Comparison of ENCODE assay signal across 18 cellular contexts in genomic region chr1:162868972-162869371, GRCh38. TPM values are rescaled to one million over a fixed set of nuclear protein-coding genes. Genes with fewer than 3 reads are reported as not detected.
DNase-seq lines count a peak whose midpoint lies in the region; ATAC-seq and TF ChIP-seq lines count a peak whose summit lies in the region.
"Had no signal": no experiment of that assay in that cellular context is flagged by ENCODE, and none has a peak within 500 bp of the region (broad histone marks: within the 10 kb centered on the region; RNA-seq: fewer than 3 reads in every experiment).

No MANE protein-coding gene starts in this region.

- H3K4me1 Mint-ChIP-seq in activated T-helper 1 cell treated with anti-CD3 and anti-CD28 coated beads, Interleukin-12 subunit alpha, Interleukin-12 subunit beta, Interleukin-2, Interleukin-4 antibody, amounts not matched to agents 30 ng/mL and 10 ng/mL and 1 ng/mL, durations not matched to agents 14 hours and 24 hours and 36 hours (ENCODE audit: low read depth): no peaks in the 10 kb centered on the region

- H3K9me3 Mint-ChIP-seq in activated T-helper 1 cell treated with anti-CD3 and anti-CD28 coated beads, Interleukin-12 subunit alpha, Interleukin-12 subunit beta, Interleukin-2, Interleukin-4 antibody, amounts not matched to agents 30 ng/mL and 10 ng/mL and 1 ng/mL, durations not matched to agents 14 hours and 24 hours and 36 hours: no peaks in the 10 kb centered on the region

- intact Hi-C loops in colonic mucosa (cut with DNase I) (no loop called here), mucosa of descending colon (cut with DNase I, micrococcal nuclease) (no loop called here), Right ventricle myocardium superior (cut with DNase I) (no loop called here)
- intact Hi-C loops in activated T-helper 1 cell treated with anti-CD3 and anti-CD28 coated beads, Interleukin-12 subunit alpha, Interleukin-12 subunit beta, Interleukin-2, Interleukin-4 antibody, amounts not matched to agents 30 ng/mL and 10 ng/mL and 1 ng/mL, durations not matched to agents 14 hours and 24 hours and 36 hours (cut with micrococcal nuclease): no loop called here

- H3K9me3 ChIP-seq in colonic mucosa: no peaks in the 10 kb centered on the region
- H3K9me3 ChIP-seq in mucosa of descending colon: peaks cover 2% of the 10 kb centered on the region
- H3K9me3 ChIP-seq: HAP-1 had no signal

- no peaks in the 10 kb centered on the region for H3K27me3 ChIP-seq in colonic mucosa
- no peaks in the 10 kb centered on the region for H3K27me3 ChIP-seq in foreskin keratinocyte

- TF ChIP-seq CTCF in colonic mucosa (IDR thresholded peaks at IDR 0.05) (no peak), foreskin keratinocyte (conservative IDR thresholded peaks at IDR 0.05) (no peak), mucosa of descending colon (IDR thresholded peaks at IDR 0.05) (no peak)

- ATAC-seq in foreskin keratinocyte (peak; percentile 49), mucosa of descending colon (peak; percentile 32), Right ventricle myocardium superior (ENCODE audit: poor library complexity) (no peak)
- ATAC-seq: A549 had no signal

- no peak overlapping the region for H3K4me3 ChIP-seq in colonic mucosa
- no peak overlapping the region for H3K4me3 ChIP-seq in mucosa of descending colon
- H3K4me3 ChIP-seq: A549, GM23248, HAP-1 had no signal

- H3K27ac Mint-ChIP-seq in activated T-helper 1 cell treated with anti-CD3 and anti-CD28 coated beads, Interleukin-12 subunit alpha, Interleukin-12 subunit beta, Interleukin-2, Interleukin-4 antibody, amounts not matched to agents 30 ng/mL and 10 ng/mL and 1 ng/mL, durations not matched to agents 14 hours and 24 hours and 36 hours: no peak overlapping the region
- H3K27ac Mint-ChIP-seq: CD4-positive, alpha-beta T cell had no signal

- H3K4me1 ChIP-seq in colonic mucosa (no peaks in the 10 kb centered on the region), foreskin keratinocyte (peaks cover 3% of the 10 kb centered on the region), mucosa of descending colon (ENCODE audit: low read depth) (no peaks in the 10 kb centered on the region)
- H3K4me1 ChIP-seq: A549, HAP-1 had no signal

- no peak overlapping the region for H3K4me3 Mint-ChIP-seq in activated T-helper 1 cell treated with anti-CD3 and anti-CD28 coated beads, Interleukin-12 subunit alpha, Interleukin-12 subunit beta, Interleukin-2, Interleukin-4 antibody, amounts not matched to agents 30 ng/mL and 10 ng/mL and 1 ng/mL, durations not matched to agents 14 hours and 24 hours and 36 hours
- H3K4me3 Mint-ChIP-seq: CD4-positive, alpha-beta T cell had no signal

- H3K36me3 Mint-ChIP-seq in activated T-helper 1 cell treated with anti-CD3 and anti-CD28 coated beads, Interleukin-12 subunit alpha, Interleukin-12 subunit beta, Interleukin-2, Interleukin-4 antibody, amounts not matched to agents 30 ng/mL and 10 ng/mL and 1 ng/mL, durations not matched to agents 14 hours and 24 hours and 36 hours (ENCODE audit: low read depth): no peaks in the 10 kb centered on the region

- H3K36me3 ChIP-seq in colonic mucosa (no peaks in the 10 kb centered on the region), mucosa of descending colon (ENCODE audit: low read depth) (no peaks in the 10 kb centered on the region)
- H3K36me3 ChIP-seq: HAP-1 had no signal

- H3K27ac ChIP-seq in colonic mucosa (no peak overlapping the region), foreskin keratinocyte (no peak overlapping the region)
- H3K27ac ChIP-seq: 22Rv1, A549, C4-2B, GM23248, HL-60 had no signal

- peaks cover 15% of the 10 kb centered on the region for H3K27me3 Mint-ChIP-seq in activated T-helper 1 cell treated with anti-CD3 and anti-CD28 coated beads, Interleukin-12 subunit alpha, Interleukin-12 subunit beta, Interleukin-2, Interleukin-4 antibody, amounts not matched to agents 30 ng/mL and 10 ng/mL and 1 ng/mL, durations not matched to agents 14 hours and 24 hours and 36 hours (ENCODE audit: insufficient read depth)

- no peak overlapping the region for H3K9ac ChIP-seq in colonic mucosa (ENCODE audit: low read depth in 2 of 2, low read length in 2 of 2)
- H3K9ac ChIP-seq: GM23248 had no signal

- DNase-seq in DMS53 (lab: John Stamatoyannopoulos, UW) (peak; percentile 63), DMS53 treated with DMSO at 0.1 percent for 48 hours (lab: John Stamatoyannopoulos, UW; ENCODE audit: unreplicated experiment) (no peak), colonic mucosa (peak; percentile 39), foreskin keratinocyte (no peak), mucosa of descending colon (peak in 2 of 3 donors; percentile 11 to 46), anterior cingulate cortex (lab: John Stamatoyannopoulos, UW) (no peak), Right ventricle myocardium superior (no peak)
- no peak for DNase-seq in activated T-helper 1 cell treated with anti-CD3 and anti-CD28 coated beads, Interleukin-12 subunit alpha, Interleukin-12 subunit beta, Interleukin-2, Interleukin-4 antibody, amounts not matched to agents 30 ng/mL and 10 ng/mL and 1 ng/mL, durations not matched to agents 14 hours and 24 hours and 36 hours (ENCODE audit: low spot score)
- DNase-seq: AML-193; CD4-positive, alpha-beta T cell; GM23248; IMR-90 had no signal

RNA-seq across cellular contexts. Expression of gene CCDC190, which starts 8.0 kb away (rescaled TPM):
- not detected for total RNA-seq in colonic mucosa
- not detected in 2 replicates for total RNA-seq in foreskin keratinocyte
- polyA plus RNA-seq in foreskin keratinocyte: not detected in 2 replicates
- not detected for total RNA-seq in mucosa of descending colon
- total RNA-seq in Right ventricle myocardium superior: 0.27 TPM
- not detected in 2 replicates for total RNA-seq in activated T-helper 1 cell treated with anti-CD3 and anti-CD28 coated beads, Interleukin-12 subunit alpha, Interleukin-12 subunit beta, Interleukin-2, Interleukin-4 antibody, amounts not matched to agents 30 ng/mL and 10 ng/mL and 1 ng/mL, durations not matched to agents 14 hours and 24 hours and 36 hours
- total RNA-seq: CD4-positive, alpha-beta T cell; GM23248; H4 had no signal
- polyA plus RNA-seq: A549, GM23248 had no signal

Comparison
In these comparisons a context has a peak if more than half of its experiments do, and no peak if none do; other contexts are left out.
1. DNase-seq: peak in DMS53 (single experiment), colonic mucosa (single experiment) and mucosa of descending colon (2 of 3); none in DMS53 treated with DMSO at 0.1 percent for 48 hours (single experiment), foreskin keratinocyte (0 of 2), anterior cingulate cortex (0 of 58), Right ventricle myocardium superior (single experiment) and activated T-helper 1 cell treated with anti-CD3 and anti-CD28 coated beads, Interleukin-12 subunit alpha, Interleukin-12 subunit beta, Interleukin-2, Interleukin-4 antibody, amounts not matched to agents 30 ng/mL and 10 ng/mL and 1 ng/mL, durations not matched to agents 14 hours and 24 hours and 36 hours (single experiment).